Comparison of ENCODE assay signal across 8 cellular contexts in the genomic region with DNA sequence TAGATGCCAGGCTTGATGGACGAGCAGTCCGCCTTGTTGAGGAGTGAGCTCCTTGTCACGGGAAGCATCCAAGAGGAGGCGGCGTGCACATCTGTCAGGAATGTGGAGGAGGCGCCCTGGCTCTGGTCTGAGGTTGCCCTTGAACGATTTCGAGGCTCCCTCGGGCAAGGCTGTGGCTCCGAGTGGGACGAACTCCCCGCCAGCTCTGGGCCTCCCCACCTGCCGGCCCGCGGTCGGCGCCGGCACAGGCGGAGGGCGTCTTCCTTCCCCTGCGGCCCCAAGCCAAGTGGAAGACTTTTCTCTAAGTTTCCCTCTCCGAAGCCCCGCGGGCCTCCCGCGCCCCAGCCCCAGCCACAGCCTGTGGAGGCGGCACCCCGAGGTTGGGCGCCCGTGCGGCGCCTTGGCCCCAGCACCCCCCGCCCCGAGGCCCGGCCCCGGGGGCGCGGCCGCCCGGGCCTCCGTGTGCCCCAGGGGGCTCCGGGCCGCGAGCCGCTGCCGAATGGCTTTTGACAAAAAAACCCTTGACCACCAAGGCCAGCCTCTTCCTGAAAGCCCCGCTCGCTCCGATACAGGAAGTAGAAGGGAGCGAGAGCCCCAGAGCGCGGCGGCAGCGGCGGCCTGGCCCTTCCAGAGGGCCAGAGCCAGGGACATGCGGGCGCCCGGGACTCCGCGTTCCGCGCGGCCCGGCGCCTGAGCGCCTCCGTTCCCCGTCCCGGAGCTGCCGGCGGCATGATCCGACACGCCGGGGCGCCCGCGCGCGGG. TPM values are rescaled to one million over a fixed set of nuclear protein-coding genes. Genes with fewer than 3 reads are reported as not detected.
DNase-seq lines count a peak whose midpoint lies in the region; ATAC-seq and TF ChIP-seq lines count a peak whose summit lies in the region.

TSS of gene RIN3 (plus strand) at position 578 of the 762 bp plus-strand sequence. CDS start at position 730, 152 bp downstream.

- peak within 1 kb of the TSS; percentile 41 to 60 for H3K27ac Mint-ChIP-seq in activated naive CD4-positive, alpha-beta T cell treated with anti-CD3 and anti-CD28 coated beads, Interleukin-2, amount 50 U/mL, for 72 hours

- no peaks in the 10 kb centered on the region for H3K36me3 ChIP-seq in parathyroid adenoma (ENCODE audit: control insufficient read depth, insufficient read depth, low read length)
- no peaks in the 10 kb centered on the region for H3K36me3 ChIP-seq in BE2C

- ATAC-seq in GM18505 (IDR thresholded peaks at IDR 0.05; ENCODE audit: unreplicated experiment) (peak; percentile 54), HG02623 (IDR thresholded peaks at IDR 0.05; ENCODE audit: unreplicated experiment) (peak; percentile 45)
- ATAC-seq in activated naive CD4-positive, alpha-beta T cell treated with anti-CD3 and anti-CD28 coated beads, Interleukin-2, amount 50 U/mL, for 72 hours, result peak; percentile 69 to 78

- H3K9me3 ChIP-seq in parathyroid adenoma (ENCODE audit: control insufficient read depth, low read length), result no peaks in the 10 kb centered on the region
- H3K9me3 ChIP-seq in BE2C, result no peaks in the 10 kb centered on the region

- DNase-seq in OCI-M1 (lab: John Stamatoyannopoulos, UW), result peak; percentile 51
- DNase-seq in activated naive CD4-positive, alpha-beta T cell treated with anti-CD3 and anti-CD28 coated beads, Interleukin-2, amount 50 U/mL, for 72 hours (ENCODE audit: low spot score in 2 of 2), result peak; percentile 51 to 61
- DNase-seq in cardiac septum (ENCODE audit: low spot score), result peak; percentile 87
- DNase-seq in NCI-H1436 treated with DMSO at 0.1 percent for 48 hours (lab: John Stamatoyannopoulos, UW), result no peak
- no peak for DNase-seq in BE2C

- H2AFZ ChIP-seq in parathyroid adenoma, result peak within 1 kb of the TSS; percentile 99

- H3K27ac ChIP-seq in parathyroid adenoma, result peak within 1 kb of the TSS; percentile 60

- TF ChIP-seq POLR2A in GM18505 (IDR thresholded peaks at IDR 0.05; ENCODE audit: borderline replicate concordance, extremely low read depth, insufficient read depth, insufficient read length), result no peak

- H3K79me2 ChIP-seq in parathyroid adenoma, result peaks cover 18% of the 10 kb centered on the region

- H3K4me2 ChIP-seq in parathyroid adenoma (ENCODE audit: low read length), result peak within 1 kb of the TSS; percentile 85

- H3K4me3 ChIP-seq in parathyroid adenoma (ENCODE audit: low read depth, low read length) (peak within 1 kb of the TSS; percentile 69), BE2C (ENCODE audit: low read depth, low read length) (no peak within 1 kb of the TSS)

- TF ChIP-seq CTCF in parathyroid adenoma (IDR thresholded peaks at IDR 0.05) (no peak), BE2C (IDR thresholded peaks at IDR 0.05; ENCODE audit: low read depth, low read length) (no peak)

- H3K9ac ChIP-seq in parathyroid adenoma, result peak within 1 kb of the TSS; percentile 71

- H3K9me3 Mint-ChIP-seq in activated naive CD4-positive, alpha-beta T cell treated with anti-CD3 and anti-CD28 coated beads, Interleukin-2, amount 50 U/mL, for 72 hours, result no peaks in the 10 kb centered on the region

- peaks cover 0 to 5% of the 10 kb centered on the region in 2 donors for H3K36me3 Mint-ChIP-seq in activated naive CD4-positive, alpha-beta T cell treated with anti-CD3 and anti-CD28 coated beads, Interleukin-2, amount 50 U/mL, for 72 hours

- H3K4me1 ChIP-seq in parathyroid adenoma (peaks cover 11% of the 10 kb centered on the region), BE2C (no peaks in the 10 kb centered on the region)

- H3K27me3 ChIP-seq in parathyroid adenoma (ENCODE audit: control insufficient read depth, insufficient read depth, low read length), result no peaks in the 10 kb centered on the region
- peaks cover 58% of the 10 kb centered on the region for H3K27me3 ChIP-seq in BE2C

- intact Hi-C loops in cardiac septum (cut with DNase I), result loop anchor here (2.0 kb wide), 1 partner anchor 53 kb away; no protein-coding TSS in a partner anchor

RNA-seq across cellular contexts. Expression of gene RIN3, which starts in this region (rescaled TPM):
- 10 to 100 TPM; 21.1 to 27.9 TPM for total RNA-seq in activated naive CD4-positive, alpha-beta T cell treated with anti-CD3 and anti-CD28 coated beads, Interleukin-2, amount 50 U/mL, for 72 hours
- 12.1 TPM for total RNA-seq in cardiac septum
- not detected for polyA plus RNA-seq in BE2C (2012; ENCODE audit: insufficient read depth, insufficient read length, low read depth)

Comparison
In these comparisons a context has a peak if more than half of its experiments do, and no peak if none do; other contexts are left out.
1. DNase-seq: peak in OCI-M1 (single experiment), activated naive CD4-positive, alpha-beta T cell treated with anti-CD3 and anti-CD28 coated beads, Interleukin-2, amount 50 U/mL, for 72 hours (2 of 2) and cardiac septum (single experiment); none in NCI-H1436 treated with DMSO at 0.1 percent for 48 hours (single experiment) and BE2C (single experiment).
2. Peak in every context shown above with its lines, with median percentiles within 50 percentile points of each other: ATAC-seq.